In the genomic region with DNA sequence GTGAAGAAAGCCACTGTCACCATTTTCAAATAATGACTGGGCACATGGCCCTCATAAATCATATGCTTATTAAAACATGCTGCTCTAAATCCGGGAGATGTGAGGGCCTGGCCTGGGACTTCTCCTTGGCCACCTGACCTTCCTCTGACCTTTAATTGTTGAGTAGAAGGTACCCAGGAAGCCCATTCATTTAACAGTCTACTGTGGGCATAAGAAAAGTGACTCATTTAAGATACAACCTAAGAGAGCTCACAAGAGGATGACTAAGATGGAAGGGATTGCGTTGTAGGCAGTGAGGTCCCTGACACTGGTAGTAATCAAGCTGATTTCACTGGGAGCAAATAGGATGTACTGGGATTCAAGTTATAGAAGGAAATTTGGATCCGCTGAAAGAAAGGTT, we compare ENCODE assay signal across 15 cellular contexts.
"Had no signal": no experiment of that assay in that cellular context is flagged by ENCODE, and none has a peak within 500 bp of the region (broad histone marks: within the 10 kb centered on the region; RNA-seq: fewer than 3 reads in every experiment).

No MANE protein-coding gene starts in this region.

- H3K27ac Mint-ChIP-seq: activated T-helper 1 cell treated with anti-CD3 and anti-CD28 coated beads, Interleukin-12 subunit alpha, Interleukin-12 subunit beta, Interleukin-2, Interleukin-4 antibody, amounts not matched to agents 30 ng/mL and 10 ng/mL and 1 ng/mL, durations not matched to agents 14 hours and 24 hours and 36 hours; effector memory CD8-positive, alpha-beta T cell; mesothelial cell of epicardium; T-helper 2 cell treated with Interferon-gamma antibody and Interleukin-4, amounts not matched to agents 5 μg/mL and 100 μg/mL, for 36 hours had no signal

- H3K36me3 Mint-ChIP-seq: mesothelial cell of epicardium had no signal

- H3K4me3 Mint-ChIP-seq: activated T-helper 1 cell treated with anti-CD3 and anti-CD28 coated beads, Interleukin-12 subunit alpha, Interleukin-12 subunit beta, Interleukin-2, Interleukin-4 antibody, amounts not matched to agents 30 ng/mL and 10 ng/mL and 1 ng/mL, durations not matched to agents 14 hours and 24 hours and 36 hours; effector memory CD8-positive, alpha-beta T cell; mesothelial cell of epicardium; T-helper 2 cell treated with Interferon-gamma antibody and Interleukin-4, amounts not matched to agents 5 μg/mL and 100 μg/mL, for 36 hours had no signal

- DNase-seq: activated naive CD4-positive, alpha-beta T cell; aorta; cerebellar nuclear complex; dermis blood vessel endothelial cell; effector memory CD8-positive, alpha-beta T cell; head of caudate nucleus; left colon; lower lobe of right lung; spleen; thyroid gland had no signal

- H3K4me1 Mint-ChIP-seq: mesothelial cell of epicardium had no signal

- ATAC-seq: effector memory CD8-positive, alpha-beta T cell; left colon; sciatic nerve had no signal

- H3K9me3 Mint-ChIP-seq: activated T-helper 1 cell treated with anti-CD3 and anti-CD28 coated beads, Interleukin-12 subunit alpha, Interleukin-12 subunit beta, Interleukin-2, Interleukin-4 antibody, amounts not matched to agents 30 ng/mL and 10 ng/mL and 1 ng/mL, durations not matched to agents 14 hours and 24 hours and 36 hours; effector memory CD8-positive, alpha-beta T cell; mesothelial cell of epicardium; T-helper 2 cell treated with Interferon-gamma antibody and Interleukin-4, amounts not matched to agents 5 μg/mL and 100 μg/mL, for 36 hours had no signal

- H3K27me3 ChIP-seq: spleen, thyroid gland had no signal

- H3K27ac ChIP-seq: epithelial cell of prostate, lower lobe of right lung, spleen, thyroid gland had no signal

- H3K4me3 ChIP-seq: lower lobe of right lung, spleen, thyroid gland had no signal
